In the genomic region with DNA sequence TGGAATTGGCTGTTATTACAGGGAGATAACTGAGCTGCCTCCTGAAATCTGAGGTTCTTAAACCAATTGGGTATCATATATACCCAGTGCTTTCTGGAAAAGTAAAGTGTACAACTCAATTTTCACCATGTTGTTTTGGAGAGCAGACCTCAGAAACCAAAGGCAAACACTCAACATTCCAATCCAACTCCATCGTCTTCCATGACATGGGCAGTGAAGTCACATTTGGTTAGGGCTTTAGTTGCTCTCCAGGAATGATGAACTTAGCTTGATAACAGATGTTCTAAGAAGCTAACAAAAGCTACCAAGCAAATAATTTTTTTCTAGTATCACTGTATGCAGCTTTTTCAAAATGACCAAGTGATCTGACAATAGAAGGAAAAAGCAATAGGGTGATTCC, we compare ENCODE assay signal across 16 cellular contexts.
"Had no signal": no experiment of that assay in that cellular context is flagged by ENCODE, and none has a peak within 500 bp of the region (broad histone marks: within the 10 kb centered on the region; RNA-seq: fewer than 3 reads in every experiment).

No MANE protein-coding gene starts in this region.

- H3K36me3 ChIP-seq: lower lobe of right lung, uterus had no signal

- H3K27ac ChIP-seq: lower lobe of right lung, parathyroid adenoma, skin epidermis, uterus had no signal

- H3K4me3 ChIP-seq: lower lobe of right lung, skin epidermis, uterus had no signal

- H2AFZ ChIP-seq: parathyroid adenoma had no signal

- H3K27me3 ChIP-seq: uterus had no signal

- H3K9ac ChIP-seq: parathyroid adenoma had no signal

- DNase-seq: activated CD4-positive, alpha-beta T cell treated with anti-CD3 and anti-CD28 coated beads, Interleukin-2, amount 10 ng/mL, durations not matched to agents 7 days and 5 days; activated CD4-positive, CD25-positive, alpha-beta regulatory T cell; activated CD8-positive, alpha-beta memory T cell treated with anti-CD3 and anti-CD28 coated beads for 24 hours; amygdala; effector CD4-positive, alpha-beta T cell; hippocampal formation; left cardiac atrium; lower lobe of right lung; midbrain; naive thymus-derived CD4-positive, alpha-beta T cell; retina; T-helper 2 cell; uterus had no signal

- H3K9me3 ChIP-seq: lower lobe of right lung, uterus had no signal

- H3K79me2 ChIP-seq: parathyroid adenoma had no signal

- H3K4me1 ChIP-seq: lower lobe of right lung, parathyroid adenoma, uterus had no signal

- ATAC-seq: activated T-helper 17 cell treated with anti-CD3 and anti-CD28 coated beads, Interleukin-2, amount 50 U/mL, for 72 hours; left cardiac atrium; lower lobe of right lung; naive thymus-derived CD4-positive, alpha-beta T cell had no signal
